13 cellular contexts compared by ENCODE assay signal in the genomic region with DNA sequence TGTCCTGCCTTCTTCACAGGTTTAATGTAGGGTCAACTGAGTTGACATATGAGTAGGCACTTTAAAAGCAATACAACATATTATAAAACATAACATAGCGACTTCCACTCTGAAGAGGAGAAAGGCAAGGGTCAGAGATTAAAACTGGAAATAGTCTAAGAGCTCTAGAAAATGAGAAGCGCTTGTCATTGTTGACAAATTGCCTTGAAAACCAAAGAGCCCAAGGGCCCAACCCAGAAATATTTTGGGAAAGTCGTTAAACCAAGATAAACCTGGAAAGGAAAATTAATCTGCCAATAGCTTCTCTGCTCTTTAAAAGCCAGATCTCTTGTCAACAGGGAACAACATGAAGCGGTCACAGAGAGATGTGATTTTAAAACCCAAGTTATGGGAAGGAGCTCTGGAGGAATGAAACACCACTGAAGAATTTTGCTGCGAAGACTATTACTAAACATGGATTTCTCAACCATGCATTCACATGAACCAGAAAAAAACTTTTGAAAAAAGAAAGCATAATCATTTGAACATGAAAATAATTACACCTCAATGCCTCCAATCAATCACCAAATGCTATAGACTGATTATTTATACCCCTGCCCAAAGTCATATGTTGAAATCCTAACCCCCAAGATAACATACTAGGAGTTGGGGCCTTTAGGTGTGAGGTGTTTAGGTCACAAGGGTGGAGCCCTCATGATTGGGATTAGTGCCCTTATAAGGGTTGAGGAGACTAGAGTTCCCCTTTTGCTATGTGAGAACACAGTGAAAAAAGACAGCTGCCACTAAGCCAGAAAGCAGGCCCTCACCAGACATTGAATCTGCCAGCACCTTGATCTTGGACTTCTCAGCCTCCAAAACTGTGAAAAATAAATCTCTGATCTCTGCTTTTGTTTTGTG. TPM values are rescaled to one million over a fixed set of nuclear protein-coding genes. Genes with fewer than 3 reads are reported as not detected.
DNase-seq lines count a peak whose midpoint lies in the region; ATAC-seq and TF ChIP-seq lines count a peak whose summit lies in the region.
"Had no signal": no experiment of that assay in that cellular context is flagged by ENCODE, and none has a peak within 500 bp of the region (broad histone marks: within the 10 kb centered on the region; RNA-seq: fewer than 3 reads in every experiment).

No MANE protein-coding gene starts in this region.

- H3K4me1 Mint-ChIP-seq in HFFc6 (ENCODE audit: low read depth) = peaks cover 14% of the 10 kb centered on the region
- peaks cover 3 to 16% (median 6%) of the 10 kb centered on the region in 4 donors for H3K4me1 Mint-ChIP-seq in naive thymus-derived CD8-positive, alpha-beta T cell

- H3K27ac Mint-ChIP-seq in HFFc6 = peak overlapping the region; percentile 65
- peak overlapping the region in 8 of 10 donors; percentile 5 to 81 (median 63) for H3K27ac Mint-ChIP-seq in naive thymus-derived CD8-positive, alpha-beta T cell
- H3K27ac Mint-ChIP-seq: CD4-positive, alpha-beta T cell had no signal

- peaks cover 5% of the 10 kb centered on the region; the same call in 1 of the 2 replicates for H3K36me3 Mint-ChIP-seq in HFFc6 (ENCODE audit: low read depth)
- peaks cover 0 to 39% (median 13%) of the 10 kb centered on the region in 3 donors for H3K36me3 Mint-ChIP-seq in naive thymus-derived CD8-positive, alpha-beta T cell

- H3K36me3 ChIP-seq in brain microvascular endothelial cell (replicated peaks) (peaks cover 24% of the 10 kb centered on the region), H7 (replicated peaks; ENCODE audit: control insufficient read depth, insufficient read depth, low read length) (peaks cover 8% of the 10 kb centered on the region)

- H3K9me3 Mint-ChIP-seq in HFFc6 = peaks cover 3% of the 10 kb centered on the region; the same call in 1 of the 2 replicates
- peaks cover 0 to 4% (median 0%) of the 10 kb centered on the region in 9 donors for H3K9me3 Mint-ChIP-seq in naive thymus-derived CD8-positive, alpha-beta T cell

- no peak for ATAC-seq in naive thymus-derived CD8-positive, alpha-beta T cell

- POLR2A ChIA-PET in naive thymus-derived CD8-positive, alpha-beta T cell (lab: Charles Lee) = interaction anchor here (0.7 to 1.2 kb wide), 2 partner anchors 127 kb away, joined by 3 to 6 read pairs; no protein-coding TSS in a partner anchor

- peak; percentile 49 for DNase-seq in AG20443 (ENCODE audit: low spot score)
- peak; percentile 37 for DNase-seq in HFFc6
- peak; percentile 14 for DNase-seq in brain microvascular endothelial cell
- no peak for DNase-seq in naive thymus-derived CD8-positive, alpha-beta T cell
- no peak for DNase-seq in mucosa of gallbladder (ENCODE audit: low spot score)
- no peak for DNase-seq in NK-92 (lab: John Stamatoyannopoulos, UW; ENCODE audit: unreplicated experiment)
- DNase-seq in H7 = no peak
- DNase-seq in activated CD4-positive, alpha-beta T cell treated with anti-CD3 and anti-CD28 coated beads for 1 hour = no peak
- DNase-seq: activated naive CD4-positive, alpha-beta T cell treated with anti-CD3 and anti-CD28 coated beads, Interleukin-2, amount 50 U/mL, for 16 hours; CD4-positive, alpha-beta T cell; kidney; NCI-H1694; NK-92 treated with Interleukin-12 subunit alpha and Interleukin-12 subunit beta, amount 100 ng/mL, for 24 hours had no signal

- H3K27me3 ChIP-seq in brain microvascular endothelial cell (replicated peaks) = no peaks in the 10 kb centered on the region
- H3K27me3 ChIP-seq in H7 (ENCODE audit: control insufficient read depth, insufficient read depth, low read length) = no peaks in the 10 kb centered on the region

- in situ Hi-C loops in brain microvascular endothelial cell (cut with HindIII; ENCODE audit: low pct_ligation_motif_present, low sequenced_read_pairs) = no loop called here

- H3K27ac ChIP-seq in brain microvascular endothelial cell = no peak overlapping the region

- TF ChIP-seq CTCF in HFFc6 (IDR thresholded peaks at IDR 0.05) (no peak), brain microvascular endothelial cell (IDR thresholded peaks at IDR 0.05; ENCODE audit: low read depth, low read length, missing control alignments) (no peak)

- H3K4me3 ChIP-seq in brain microvascular endothelial cell (ENCODE audit: low read depth, low read length) = no peak overlapping the region
- H3K4me3 ChIP-seq in H7 (ENCODE audit: insufficient read depth, low read depth, low read length) = no peak overlapping the region

- H3K4me3 Mint-ChIP-seq in HFFc6 = no peak overlapping the region
- H3K4me3 Mint-ChIP-seq in naive thymus-derived CD8-positive, alpha-beta T cell = no peak overlapping the region
- H3K4me3 Mint-ChIP-seq: CD4-positive, alpha-beta T cell had no signal

- H3K27me3 Mint-ChIP-seq in HFFc6 (ENCODE audit: insufficient read depth) = no peaks in the 10 kb centered on the region
- H3K27me3 Mint-ChIP-seq in naive thymus-derived CD8-positive, alpha-beta T cell = no peaks in the 10 kb centered on the region
- H3K27me3 Mint-ChIP-seq: CD4-positive, alpha-beta T cell had no signal

RNA-seq across cellular contexts. Expression of gene MTF1, which starts 33.0 kb away (rescaled TPM):
- 10 to 100 TPM; 20.2 to 24.4 (median 22.2) TPM for total RNA-seq in HFFc6 (2021; fragmentation: NEBNext Ultra II Directional; extraction: Animal tissue kit (Norgen Biotek cat#: 25700))
- 10 to 100 TPM; 26.6 to 28.1 TPM for total RNA-seq in naive thymus-derived CD8-positive, alpha-beta T cell
- 10 to 100 TPM; 10.3 to 23.1 (median 14.5) TPM for polyA plus RNA-seq in naive thymus-derived CD8-positive, alpha-beta T cell
- 18.6 TPM for total RNA-seq in mucosa of gallbladder
- total RNA-seq in H7 (2014; rRNA removed; shearing (Covaris generic)) = 2.7 and 2.9 TPM in 2 replicates

RNA-seq across cellular contexts. Expression of gene INPP5B, which starts 54.5 kb away (rescaled TPM):
- total RNA-seq in HFFc6 (2021; fragmentation: NEBNext Ultra II Directional; extraction: Animal tissue kit (Norgen Biotek cat#: 25700)) = 10 to 100 TPM in 4 of 6 experiments, 1 to 10 TPM in 2; 9.6 to 16.0 (median 12.7) TPM
- 10 to 100 TPM; 40.8 to 46.7 TPM for total RNA-seq in naive thymus-derived CD8-positive, alpha-beta T cell
- 10 to 100 TPM; 11.3 to 22.0 (median 18.5) TPM for polyA plus RNA-seq in naive thymus-derived CD8-positive, alpha-beta T cell
- 25.8 TPM for total RNA-seq in mucosa of gallbladder
- total RNA-seq in H7 (2014; rRNA removed; shearing (Covaris generic)) = 34.3 and 35.7 TPM in 2 replicates

Comparison
In these comparisons a context has a peak if more than half of its experiments do, and no peak if none do; other contexts are left out.
1. DNase-seq: peak in AG20443 (single experiment), HFFc6 (single experiment) and brain microvascular endothelial cell (single experiment); none in naive thymus-derived CD8-positive, alpha-beta T cell (0 of 10), mucosa of gallbladder (single experiment), NK-92 (single experiment), H7 (single experiment) and activated CD4-positive, alpha-beta T cell treated with anti-CD3 and anti-CD28 coated beads for 1 hour (single experiment).